8 cellular contexts compared by ENCODE assay signal in the genomic region with DNA sequence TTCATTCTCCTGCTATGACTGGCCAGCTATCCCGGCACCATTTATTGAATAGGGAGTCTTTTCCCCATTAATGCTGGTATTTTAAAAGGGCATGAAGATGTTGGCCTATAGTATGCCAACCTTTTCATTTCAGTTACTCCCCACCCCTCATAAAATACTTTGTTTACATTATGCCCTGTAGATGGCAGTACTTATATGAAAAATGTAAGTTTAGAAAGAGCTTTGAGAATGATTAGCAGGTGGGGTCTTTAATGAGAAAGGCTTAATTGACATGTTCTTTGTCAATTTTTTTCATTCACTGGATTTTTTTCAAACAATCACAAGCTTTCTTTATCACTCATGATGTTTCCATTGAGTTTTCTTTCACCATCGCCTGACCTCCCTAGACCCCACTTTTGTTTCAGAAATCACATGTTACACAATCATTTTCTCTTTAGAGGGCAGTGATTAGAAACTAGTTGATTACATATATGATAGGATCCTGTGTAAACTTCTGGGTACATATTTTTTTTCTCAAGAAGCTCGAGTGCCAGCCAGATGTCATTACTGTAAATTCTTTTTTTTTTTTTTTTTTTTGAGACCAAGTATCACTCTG.
DNase-seq lines count a peak whose midpoint lies in the region; ATAC-seq and TF ChIP-seq lines count a peak whose summit lies in the region.

No MANE protein-coding gene starts in this region.

- intact Hi-C loops in activated CD4-positive, alpha-beta memory T cell treated with anti-CD3 and anti-CD28 coated beads for 36 hours (cut with micrococcal nuclease), result loop anchor here (1.0 to 5.0 kb wide), 3 partner anchors 15 to 178 kb away; no protein-coding TSS in a partner anchor

- CTCF ChIA-PET in activated CD4-positive, alpha-beta memory T cell treated with anti-CD3 and anti-CD28 coated beads for 36 hours (lab: Charles Lee), result interaction anchor here (0.7 to 5.0 kb wide), 27 partner anchors 9 to 579 kb away, joined by 3 to 67 read pairs (median 4); partner anchors contain the start of gene NFKBIA
- CTCF ChIA-PET in activated CD4-positive, alpha-beta memory T cell treated with anti-CD3 and anti-CD28 coated beads, Interleukin-2, amount 10 ng/mL, durations not matched to agents 7 days and 5 days (lab: Charles Lee), result interaction anchor here (0.6 to 4.1 kb wide), 25 partner anchors 10 to 208 kb away, joined by 3 to 45 read pairs (median 4); partner anchors contain the start of genes NFKBIA, PRORP and PSMA6

- peaks cover 23% of the 10 kb centered on the region for H3K4me1 Mint-ChIP-seq in activated CD4-positive, alpha-beta memory T cell treated with anti-CD3 and anti-CD28 coated beads for 36 hours (ENCODE audit: low read depth)
- peaks cover 19% of the 10 kb centered on the region for H3K4me1 Mint-ChIP-seq in activated CD4-positive, alpha-beta memory T cell treated with anti-CD3 and anti-CD28 coated beads, Interleukin-2, amount 10 ng/mL, durations not matched to agents 7 days and 5 days
- peaks cover 12% of the 10 kb centered on the region for H3K4me1 Mint-ChIP-seq in brain

- H3K27ac Mint-ChIP-seq in activated CD4-positive, alpha-beta memory T cell treated with anti-CD3 and anti-CD28 coated beads for 36 hours, result peak overlapping the region; percentile 26
- no peak overlapping the region for H3K27ac Mint-ChIP-seq in activated CD4-positive, alpha-beta memory T cell treated with anti-CD3 and anti-CD28 coated beads, Interleukin-2, amount 10 ng/mL, durations not matched to agents 7 days and 5 days
- no peak overlapping the region for H3K27ac Mint-ChIP-seq in brain

- H3K36me3 Mint-ChIP-seq in activated CD4-positive, alpha-beta memory T cell treated with anti-CD3 and anti-CD28 coated beads for 36 hours, result no peaks in the 10 kb centered on the region
- peaks cover 10% of the 10 kb centered on the region for H3K36me3 Mint-ChIP-seq in activated CD4-positive, alpha-beta memory T cell treated with anti-CD3 and anti-CD28 coated beads, Interleukin-2, amount 10 ng/mL, durations not matched to agents 7 days and 5 days (ENCODE audit: low read depth)
- H3K36me3 Mint-ChIP-seq in brain, result peaks cover 4% of the 10 kb centered on the region

- no peak for DNase-seq in activated CD4-positive, alpha-beta memory T cell treated with anti-CD3 and anti-CD28 coated beads for 36 hours
- no peak for DNase-seq in activated CD4-positive, alpha-beta memory T cell treated with anti-CD3 and anti-CD28 coated beads, Interleukin-2, amount 10 ng/mL, durations not matched to agents 7 days and 5 days
- DNase-seq in NCI-H146 (lab: John Stamatoyannopoulos, UW) (peak; percentile 35), renal cortical epithelial cell (ENCODE audit: low read depth) (peak; percentile 16), C1 segment of cervical spinal cord (lab: John Stamatoyannopoulos, UW) (no peak)

- H3K9me3 Mint-ChIP-seq in activated CD4-positive, alpha-beta memory T cell treated with anti-CD3 and anti-CD28 coated beads for 36 hours, result no peaks in the 10 kb centered on the region
- H3K9me3 Mint-ChIP-seq in activated CD4-positive, alpha-beta memory T cell treated with anti-CD3 and anti-CD28 coated beads, Interleukin-2, amount 10 ng/mL, durations not matched to agents 7 days and 5 days, result no peaks in the 10 kb centered on the region
- H3K9me3 Mint-ChIP-seq in brain, result peaks cover 0 to 7% (median 0%) of the 10 kb centered on the region in 5 experiments

- H3K27me3 Mint-ChIP-seq in activated CD4-positive, alpha-beta memory T cell treated with anti-CD3 and anti-CD28 coated beads for 36 hours, result no peaks in the 10 kb centered on the region
- H3K27me3 Mint-ChIP-seq in activated CD4-positive, alpha-beta memory T cell treated with anti-CD3 and anti-CD28 coated beads, Interleukin-2, amount 10 ng/mL, durations not matched to agents 7 days and 5 days, result no peaks in the 10 kb centered on the region
- no peaks in the 10 kb centered on the region for H3K27me3 Mint-ChIP-seq in brain

- no peak overlapping the region for H3K4me3 Mint-ChIP-seq in activated CD4-positive, alpha-beta memory T cell treated with anti-CD3 and anti-CD28 coated beads for 36 hours
- H3K4me3 Mint-ChIP-seq in activated CD4-positive, alpha-beta memory T cell treated with anti-CD3 and anti-CD28 coated beads, Interleukin-2, amount 10 ng/mL, durations not matched to agents 7 days and 5 days, result no peak overlapping the region
- no peak overlapping the region for H3K4me3 Mint-ChIP-seq in brain

- TF ChIP-seq CTCF in brain (conservative IDR thresholded peaks at IDR 0.05), result peak; percentile 54 to 55

- ATAC-seq in GM21737 (IDR thresholded peaks at IDR 0.05; ENCODE audit: unreplicated experiment) (no peak), GM19023 (IDR thresholded peaks at IDR 0.05; ENCODE audit: unreplicated experiment) (no peak)

- POLR2A ChIA-PET in activated CD4-positive, alpha-beta memory T cell treated with anti-CD3 and anti-CD28 coated beads for 36 hours (lab: Charles Lee), result interaction anchor here (1.0 to 1.7 kb wide), 6 partner anchors 56 to 186 kb away, joined by 3 to 6 read pairs (median 6); partner anchors contain the start of gene NFKBIA
- POLR2A ChIA-PET in activated CD4-positive, alpha-beta memory T cell treated with anti-CD3 and anti-CD28 coated beads, Interleukin-2, amount 10 ng/mL, durations not matched to agents 7 days and 5 days (lab: Charles Lee), result interaction anchor here (1.0 to 2.8 kb wide), 8 partner anchors 55 to 187 kb away, joined by 3 to 28 read pairs (median 4); partner anchors contain the start of genes NFKBIA and PSMA6

Comparison
In these comparisons a context has a peak if more than half of its experiments do, and no peak if none do; other contexts are left out.
1. DNase-seq: peak in NCI-H146 (single experiment) and renal cortical epithelial cell (single experiment); none in activated CD4-positive, alpha-beta memory T cell treated with anti-CD3 and anti-CD28 coated beads for 36 hours (single experiment), activated CD4-positive, alpha-beta memory T cell treated with anti-CD3 and anti-CD28 coated beads, Interleukin-2, amount 10 ng/mL, durations not matched to agents 7 days and 5 days (single experiment) and C1 segment of cervical spinal cord (0 of 14).